ENCODE assay signal across 9 cellular contexts in the genomic region with DNA sequence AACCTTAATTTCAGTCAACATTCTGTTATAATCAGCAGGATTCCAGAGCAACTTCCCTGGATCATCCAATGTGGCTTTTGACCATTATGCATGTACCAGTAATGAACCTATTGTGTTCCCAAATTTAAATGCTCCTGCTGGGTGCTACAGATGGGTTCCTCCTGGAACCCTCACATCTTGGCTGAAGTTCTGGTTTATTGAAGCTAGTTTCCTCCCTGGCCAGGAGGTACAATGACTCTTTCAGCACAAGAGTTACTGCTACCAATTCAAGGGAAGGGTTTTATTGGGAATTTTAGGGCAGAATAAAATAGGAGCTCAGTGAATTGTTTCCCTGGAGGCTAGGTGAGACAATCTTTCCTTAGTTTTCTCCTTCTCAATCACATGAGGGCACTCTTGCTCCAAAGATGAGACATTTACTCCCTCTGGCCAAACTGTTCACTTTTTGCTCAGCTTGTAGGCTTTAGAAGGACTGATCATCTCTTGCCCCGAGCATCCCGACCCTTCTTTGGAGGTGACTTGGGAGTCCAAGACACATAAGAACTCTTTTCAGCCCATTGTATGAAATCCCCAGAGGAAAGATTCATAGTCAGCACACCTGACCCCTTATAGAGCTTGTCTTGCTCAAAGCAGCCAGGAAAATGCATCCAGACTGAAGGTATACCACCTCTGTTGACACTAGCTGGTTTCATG. TPM values are rescaled to one million over a fixed set of nuclear protein-coding genes. Genes with fewer than 3 reads are reported as not detected.
DNase-seq lines count a peak whose midpoint lies in the region; ATAC-seq and TF ChIP-seq lines count a peak whose summit lies in the region.
"Had no signal": no experiment of that assay in that cellular context is flagged by ENCODE, and none has a peak within 500 bp of the region (broad histone marks: within the 10 kb centered on the region; RNA-seq: fewer than 3 reads in every experiment).

No MANE protein-coding gene starts in this region.

- no peak overlapping the region for H3K18ac ChIP-seq in neuronal stem cell (ENCODE audit: low read length)

- H3K36me3 ChIP-seq in DND-41 (ENCODE audit: insufficient read depth, low read length) (no peaks in the 10 kb centered on the region), endodermal cell (ENCODE audit: control insufficient read depth, insufficient read depth, low read length) (no peaks in the 10 kb centered on the region), neuronal stem cell (replicated peaks in 1 of 2; ENCODE audit: control insufficient read depth in 2 of 2, insufficient read depth in 2 of 2, low read length in 2 of 2) (no peaks in the 10 kb centered on the region)

- H4K91ac ChIP-seq in neuronal stem cell (ENCODE audit: low read depth, low read length, poor library complexity) = no peak overlapping the region

- TF ChIP-seq CTCF in DND-41 (IDR thresholded peaks at IDR 0.05; ENCODE audit: borderline replicate concordance, extremely low read depth, low read length, poor library complexity, severe bottlenecking) (peak; percentile 59), endodermal cell (conservative IDR thresholded peaks at IDR 0.05) (peak; percentile 75)

- H3K4me2 ChIP-seq in DND-41 (ENCODE audit: insufficient read depth, low read length) = no peak overlapping the region
- H3K4me2 ChIP-seq in neuronal stem cell (ENCODE audit: insufficient read depth, low read length, poor library complexity, severe bottlenecking) = no peak overlapping the region

- H3K79me1 ChIP-seq in neuronal stem cell (ENCODE audit: low read depth, low read length) = no peaks in the 10 kb centered on the region

- no peak overlapping the region for H3K9ac ChIP-seq in DND-41 (ENCODE audit: low read depth, low read length)
- no peak overlapping the region for H3K9ac ChIP-seq in endodermal cell (ENCODE audit: extremely low read depth, low read length, poor library complexity, severe bottlenecking)
- H3K9ac ChIP-seq in neuronal stem cell (ENCODE audit: low read depth, low read length, poor library complexity) = no peak overlapping the region

- no peak overlapping the region for H3K14ac ChIP-seq in neuronal stem cell (ENCODE audit: low read length)

- H2BK15ac ChIP-seq in neuronal stem cell (ENCODE audit: low read length) = no peak overlapping the region

- H3K9me3 ChIP-seq in DND-41 (ENCODE audit: insufficient read depth, low read length, severe bottlenecking) (no peaks in the 10 kb centered on the region), endodermal cell (ENCODE audit: control insufficient read depth, low read length) (no peaks in the 10 kb centered on the region), neuronal stem cell (replicated peaks in 1 of 2; ENCODE audit: control insufficient read depth in 2 of 2, insufficient read depth in 1 of 2, low read depth in 1 of 2, low read length in 2 of 2) (no peaks in the 10 kb centered on the region)

- no peaks in the 10 kb centered on the region for H3K4me1 ChIP-seq in DND-41 (ENCODE audit: insufficient read depth, low read length)
- no peaks in the 10 kb centered on the region for H3K4me1 ChIP-seq in endodermal cell (ENCODE audit: control insufficient read depth, insufficient read depth, low read length)
- peaks cover 0 to 2% of the 10 kb centered on the region in 2 donors for H3K4me1 ChIP-seq in neuronal stem cell (ENCODE audit: control insufficient read depth in 2 of 2, insufficient read depth in 1 of 2, low read depth in 1 of 2, low read length in 2 of 2)

- no peak overlapping the region for H4K8ac ChIP-seq in neuronal stem cell (ENCODE audit: low read depth, low read length)

- no peak overlapping the region for H2AFZ ChIP-seq in DND-41 (ENCODE audit: low read depth, low read length)
- no peak overlapping the region for H2AFZ ChIP-seq in neuronal stem cell (ENCODE audit: low read length)

- H3K79me2 ChIP-seq in DND-41 (ENCODE audit: insufficient read depth, low read length) = no peaks in the 10 kb centered on the region

- DNase-seq in DND-41 (no peak), OCI-M1 (lab: John Stamatoyannopoulos, UW) (peak; percentile 81), endodermal cell (peak; percentile 52), neuronal stem cell (ENCODE audit: low spot score) (peak; percentile 59), HK-2 (ENCODE audit: unreplicated experiment) (no peak)
- DNase-seq in Jurkat, Clone E6-1 (ENCODE audit: low read depth, low spot score) = peak; percentile 21

- H3K4ac ChIP-seq in neuronal stem cell (ENCODE audit: low read length) = no peak overlapping the region

- 40 to 55% methylated on average over 1 to 2 of the region's 2 CpGs for WGBS in endodermal cell (ENCODE audit: insufficient coverage in 1 of 2, insufficient read length in 1 of 2), 2 experiments
- WGBS in neuronal stem cell (ENCODE audit: extremely low coverage in 2 of 2, insufficient read length in 2 of 2, insufficient replicate concordance in 1 of 2), 2 donors = no CpG with 5 or more reads among the region's 2 CpGs

- H4K20me1 ChIP-seq in DND-41 (ENCODE audit: insufficient read depth, low read length) = no peaks in the 10 kb centered on the region

- H3K27ac ChIP-seq in DND-41 (ENCODE audit: low read length) (no peak overlapping the region), endodermal cell (ENCODE audit: low read depth, low read length) (no peak overlapping the region), neuronal stem cell (replicated peaks; ENCODE audit: low read length) (no peak overlapping the region)

- H3K4me1 Mint-ChIP-seq in endodermal cell = peaks cover 1% of the 10 kb centered on the region

- H3K4me3 ChIP-seq in DND-41 (ENCODE audit: low read depth in 1 of 2, low read length in 2 of 2) (no peak overlapping the region), endodermal cell (ENCODE audit: low read length) (no peak overlapping the region), neuronal stem cell (ENCODE audit: low read length in 2 of 2) (no peak overlapping the region)
- H3K4me3 ChIP-seq in Jurkat, Clone E6-1 (ENCODE audit: low read length) = no peak overlapping the region

- ATAC-seq in DND-41 (ENCODE audit: insufficient read depth, low read depth) (peak; percentile 45; the same call in 1 of the 3 replicates), GM18861 (IDR thresholded peaks at IDR 0.05; ENCODE audit: unreplicated experiment) (no peak), GM21447 (IDR thresholded peaks at IDR 0.05; ENCODE audit: unreplicated experiment) (no peak)

- no peak overlapping the region for H3K23ac ChIP-seq in neuronal stem cell (ENCODE audit: low read depth, low read length, poor library complexity)

- no peaks in the 10 kb centered on the region for H3K9me3 Mint-ChIP-seq in endodermal cell
- H3K9me3 Mint-ChIP-seq: IgD-negative memory B cell had no signal

- no peak overlapping the region for H2AK5ac ChIP-seq in neuronal stem cell (ENCODE audit: low read depth, low read length)

- H2BK12ac ChIP-seq in neuronal stem cell (ENCODE audit: low read length) = no peak overlapping the region

- H3K36me3 Mint-ChIP-seq in endodermal cell (ENCODE audit: low read depth) = no peaks in the 10 kb centered on the region
- H3K36me3 Mint-ChIP-seq: IgD-negative memory B cell had no signal

- H3K4me3 Mint-ChIP-seq in endodermal cell = no peak overlapping the region
- H3K4me3 Mint-ChIP-seq: IgD-negative memory B cell had no signal

- H3K27ac Mint-ChIP-seq in endodermal cell = no peak overlapping the region
- H3K27ac Mint-ChIP-seq: IgD-negative memory B cell had no signal

- no peaks in the 10 kb centered on the region for H3K27me3 Mint-ChIP-seq in endodermal cell (ENCODE audit: insufficient read depth)

- H2BK5ac ChIP-seq in neuronal stem cell (ENCODE audit: low read length) = no peak overlapping the region

- no peak overlapping the region for H2BK120ac ChIP-seq in neuronal stem cell (ENCODE audit: low read depth, low read length)

- H3K27me3 ChIP-seq in DND-41 (ENCODE audit: insufficient read depth, low read length, poor library complexity) (peaks cover 14% of the 10 kb centered on the region), endodermal cell (ENCODE audit: control insufficient read depth, insufficient read depth, low read length, poor library complexity, severe bottlenecking) (no peaks in the 10 kb centered on the region), neuronal stem cell (ENCODE audit: control insufficient read depth in 3 of 3, insufficient read depth in 3 of 3, low read depth in 1 of 3, low read length in 3 of 3) (peaks cover 0 to 10% (median 0%) of the 10 kb centered on the region in 3 experiments)

RNA-seq across cellular contexts. Expression of gene NPHP3, which starts 8.8 kb away (rescaled TPM):
- polyA plus RNA-seq in Jurkat, Clone E6-1 (2012; ENCODE audit: insufficient read depth, insufficient read length) = 10.9 TPM
- total RNA-seq in endodermal cell = 10 to 100 TPM; 15.7 to 23.0 TPM
- polyA plus RNA-seq in endodermal cell (2013, experiment 1 of 2) = 27.7 TPM
- 25.6 TPM for polyA plus RNA-seq in endodermal cell (2013, experiment 2 of 2)
- polyA plus RNA-seq in neuronal stem cell (2013, experiment 1 of 2) = 11.5 TPM
- polyA plus RNA-seq in neuronal stem cell (2013, experiment 2 of 2) = 12.5 TPM

Comparison
In these comparisons a context has a peak if more than half of its experiments do, and no peak if none do; other contexts are left out.
1. DNase-seq: peak in Jurkat, Clone E6-1 (single experiment), OCI-M1 (single experiment), endodermal cell (single experiment) and neuronal stem cell (single experiment); none in DND-41 (single experiment) and HK-2 (single experiment).